ENCODE assay signal across 16 cellular contexts in the genomic region with DNA sequence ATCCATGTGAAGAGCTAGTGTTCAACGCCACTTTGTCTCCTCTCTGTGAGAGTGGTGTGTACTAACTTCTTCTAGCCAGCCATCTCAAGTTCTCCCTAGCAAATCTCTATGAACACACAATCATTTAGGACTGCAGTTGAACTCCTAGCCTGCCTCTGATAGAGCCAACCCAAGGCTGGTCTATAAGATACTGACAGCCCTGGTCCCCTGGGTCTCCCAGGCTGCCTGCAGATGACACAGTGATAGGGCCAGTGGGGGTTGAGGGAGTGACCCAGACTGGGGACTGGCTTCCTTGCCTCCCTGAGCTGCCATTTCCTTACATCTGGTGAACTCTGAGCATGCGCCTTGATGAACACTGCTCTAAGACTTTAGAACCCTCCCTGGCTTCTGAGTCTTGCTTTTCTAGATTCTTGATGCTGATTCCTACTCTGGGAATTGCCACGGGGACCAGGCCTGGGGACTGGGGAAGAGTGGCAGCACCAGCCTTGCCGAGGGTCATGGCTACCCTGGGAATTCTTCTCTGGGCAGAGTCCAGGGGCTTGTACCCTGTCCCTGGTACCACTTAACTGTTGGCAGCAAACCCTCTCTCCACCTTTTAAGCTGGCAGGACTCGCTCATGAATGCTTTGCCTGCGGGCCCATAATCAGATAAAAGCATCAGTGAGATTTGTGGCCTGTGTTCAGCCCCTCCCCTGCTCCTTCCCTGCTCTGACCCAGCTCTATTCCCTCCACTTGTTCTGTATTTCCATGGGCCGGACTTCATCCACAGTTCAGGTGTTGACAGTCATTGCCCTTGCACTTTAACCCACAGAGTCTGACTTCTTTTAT.
DNase-seq lines count a peak whose midpoint lies in the region; ATAC-seq and TF ChIP-seq lines count a peak whose summit lies in the region.
"Had no signal": no experiment of that assay in that cellular context is flagged by ENCODE, and none has a peak within 500 bp of the region (broad histone marks: within the 10 kb centered on the region; RNA-seq: fewer than 3 reads in every experiment).

No MANE protein-coding gene starts in this region.

- H3K27ac ChIP-seq in neural progenitor cell: no peak overlapping the region
- H3K27ac ChIP-seq: BLaER1 treated with 17β-estradiol and CSF1 and Interleukin-3, amounts not matched to agents 10 nM and 100 nM; HL-60 had no signal

- no peak overlapping the region for H3K9ac ChIP-seq in neural progenitor cell
- H3K9ac ChIP-seq: BLaER1 treated with 17β-estradiol and CSF1 and Interleukin-3, amounts not matched to agents 10 nM and 100 nM had no signal

- H3K36me3 ChIP-seq in BE2C (no peaks in the 10 kb centered on the region), neural progenitor cell (no peaks in the 10 kb centered on the region)
- H3K36me3 ChIP-seq: BLaER1 treated with 17β-estradiol and CSF1 and Interleukin-3, amounts not matched to agents 10 nM and 100 nM had no signal

- H3K27me3 Mint-ChIP-seq in neural progenitor cell (ENCODE audit: insufficient read depth, low read depth): peaks cover 5% of the 10 kb centered on the region
- H3K27me3 Mint-ChIP-seq in nephron progenitor cell (ENCODE audit: low read depth, poor library complexity): peaks cover 4% of the 10 kb centered on the region

- H3K9me3 ChIP-seq in BE2C (no peaks in the 10 kb centered on the region; the same call in 1 of the 2 replicates), neural progenitor cell (ENCODE audit: low read depth) (no peaks in the 10 kb centered on the region)

- TF ChIP-seq CTCF in BE2C (IDR thresholded peaks at IDR 0.05; ENCODE audit: low read depth, low read length) (no peak), neural progenitor cell (IDR thresholded peaks at IDR 0.05) (no peak), nephron progenitor cell (IDR thresholded peaks at IDR 0.05) (no peak)

- H3F3A ChIP-seq in neural progenitor cell (ENCODE audit: low read depth): no peaks in the 10 kb centered on the region

- H3K36me3 Mint-ChIP-seq in neural progenitor cell: no peaks in the 10 kb centered on the region
- H3K36me3 Mint-ChIP-seq in stimulated activated effector memory CD8-positive, alpha-beta T cell treated with anti-CD3 and anti-CD28 coated beads, Interleukin-12 subunit alpha, Interleukin-12 subunit beta, amount 100 ng/mL, for 72 hours: no peaks in the 10 kb centered on the region
- no peaks in the 10 kb centered on the region for H3K36me3 Mint-ChIP-seq in nephron progenitor cell (ENCODE audit: low read depth)
- H3K36me3 Mint-ChIP-seq: CD4-positive, CD25-positive, alpha-beta regulatory T cell; CD8-positive, alpha-beta memory T cell had no signal

- H2AFZ ChIP-seq in neural progenitor cell (replicated peaks): no peak overlapping the region
- H2AFZ ChIP-seq: GM23338 had no signal

- no peak overlapping the region for H3K4me3 ChIP-seq in BE2C (ENCODE audit: low read depth, low read length)
- H3K4me3 ChIP-seq in neural progenitor cell: no peak overlapping the region
- H3K4me3 ChIP-seq: BLaER1 treated with 17β-estradiol and CSF1 and Interleukin-3, amounts not matched to agents 10 nM and 100 nM; GM23338 had no signal

- H3K79me2 ChIP-seq in neural progenitor cell (ENCODE audit: low read depth): no peaks in the 10 kb centered on the region

- H3K9me3 Mint-ChIP-seq in neural progenitor cell: peaks cover 10% of the 10 kb centered on the region
- no peaks in the 10 kb centered on the region for H3K9me3 Mint-ChIP-seq in stimulated activated effector memory CD8-positive, alpha-beta T cell treated with anti-CD3 and anti-CD28 coated beads, Interleukin-12 subunit alpha, Interleukin-12 subunit beta, amount 100 ng/mL, for 72 hours
- H3K9me3 Mint-ChIP-seq in nephron progenitor cell: peaks cover 23% of the 10 kb centered on the region

- H3K4me1 Mint-ChIP-seq in neural progenitor cell (no peaks in the 10 kb centered on the region), nephron progenitor cell (no peaks in the 10 kb centered on the region)
- no peaks in the 10 kb centered on the region for H3K4me1 Mint-ChIP-seq in stimulated activated effector memory CD8-positive, alpha-beta T cell treated with anti-CD3 and anti-CD28 coated beads, Interleukin-12 subunit alpha, Interleukin-12 subunit beta, amount 100 ng/mL, for 72 hours
- H3K4me1 Mint-ChIP-seq: CD8-positive, alpha-beta memory T cell; GM23338 had no signal

- no peaks in the 10 kb centered on the region for H4K20me1 ChIP-seq in neural progenitor cell (ENCODE audit: low read depth)
- H4K20me1 ChIP-seq: BLaER1 treated with 17β-estradiol and CSF1 and Interleukin-3, amounts not matched to agents 10 nM and 100 nM had no signal

- H3K4me1 ChIP-seq in BE2C (no peaks in the 10 kb centered on the region), neural progenitor cell (no peaks in the 10 kb centered on the region)

- H3K4me2 ChIP-seq in neural progenitor cell: no peak overlapping the region
- H3K4me2 ChIP-seq: BLaER1 treated with 17β-estradiol and CSF1 and Interleukin-3, amounts not matched to agents 10 nM and 100 nM; GM23338 had no signal

- DNase-seq in BE2C (peak; percentile 18), NCI-H82 treated with DMSO at 0.1 percent for 48 hours (lab: John Stamatoyannopoulos, UW; ENCODE audit: unreplicated experiment) (peak; percentile 46), neural progenitor cell (ENCODE audit: low spot score) (no peak), OCI-M2 (lab: John Stamatoyannopoulos, UW; ENCODE audit: unreplicated experiment) (no peak), nephron progenitor cell (no peak)
- DNase-seq in stimulated activated effector memory CD8-positive, alpha-beta T cell treated with anti-CD3 and anti-CD28 coated beads, Interleukin-12 subunit alpha, Interleukin-12 subunit beta, amount 100 ng/mL, for 72 hours (ENCODE audit: low spot score in 2 of 2): no peak
- DNase-seq: 8988T; CD4-positive, CD25-positive, alpha-beta regulatory T cell; CD8-positive, alpha-beta memory T cell; COR-L47; DMS 273 treated with DMSO at 0.1 percent for 48 hours; HCEC 1CT had no signal

- peak overlapping the region; percentile 62 for H3K27ac Mint-ChIP-seq in neural progenitor cell
- no peak overlapping the region for H3K27ac Mint-ChIP-seq in stimulated activated effector memory CD8-positive, alpha-beta T cell treated with anti-CD3 and anti-CD28 coated beads, Interleukin-12 subunit alpha, Interleukin-12 subunit beta, amount 100 ng/mL, for 72 hours
- H3K27ac Mint-ChIP-seq in nephron progenitor cell: no peak overlapping the region
- H3K27ac Mint-ChIP-seq: CD4-positive, CD25-positive, alpha-beta regulatory T cell; CD8-positive, alpha-beta memory T cell; GM23338 had no signal

- peak; percentile 5 for ATAC-seq in stimulated activated effector memory CD8-positive, alpha-beta T cell treated with anti-CD3 and anti-CD28 coated beads, Interleukin-12 subunit alpha, Interleukin-12 subunit beta, amount 100 ng/mL, for 72 hours
- no peak for ATAC-seq in GM19023 (IDR thresholded peaks at IDR 0.05; ENCODE audit: unreplicated experiment)
- ATAC-seq: GM23338 had no signal

- H3K27me3 ChIP-seq in BE2C (peaks cover 5% of the 10 kb centered on the region; the same call in 1 of the 2 replicates), neural progenitor cell (no peaks in the 10 kb centered on the region)
- H3K27me3 ChIP-seq: BLaER1 treated with 17β-estradiol and CSF1 and Interleukin-3, amounts not matched to agents 10 nM and 100 nM had no signal

- no peak overlapping the region for H3K4me3 Mint-ChIP-seq in neural progenitor cell
- H3K4me3 Mint-ChIP-seq in stimulated activated effector memory CD8-positive, alpha-beta T cell treated with anti-CD3 and anti-CD28 coated beads, Interleukin-12 subunit alpha, Interleukin-12 subunit beta, amount 100 ng/mL, for 72 hours: no peak overlapping the region
- no peak overlapping the region for H3K4me3 Mint-ChIP-seq in nephron progenitor cell
- H3K4me3 Mint-ChIP-seq: CD4-positive, CD25-positive, alpha-beta regulatory T cell; CD8-positive, alpha-beta memory T cell; GM23338 had no signal

Comparison
In these comparisons a context has a peak if more than half of its experiments do, and no peak if none do; other contexts are left out.
1. DNase-seq: peak in BE2C (single experiment) and NCI-H82 treated with DMSO at 0.1 percent for 48 hours (single experiment); none in neural progenitor cell (single experiment), stimulated activated effector memory CD8-positive, alpha-beta T cell treated with anti-CD3 and anti-CD28 coated beads, Interleukin-12 subunit alpha, Interleukin-12 subunit beta, amount 100 ng/mL, for 72 hours (0 of 2), OCI-M2 (single experiment) and nephron progenitor cell (single experiment).